ENCODE assay signal across 19 cellular contexts in the genomic region with DNA sequence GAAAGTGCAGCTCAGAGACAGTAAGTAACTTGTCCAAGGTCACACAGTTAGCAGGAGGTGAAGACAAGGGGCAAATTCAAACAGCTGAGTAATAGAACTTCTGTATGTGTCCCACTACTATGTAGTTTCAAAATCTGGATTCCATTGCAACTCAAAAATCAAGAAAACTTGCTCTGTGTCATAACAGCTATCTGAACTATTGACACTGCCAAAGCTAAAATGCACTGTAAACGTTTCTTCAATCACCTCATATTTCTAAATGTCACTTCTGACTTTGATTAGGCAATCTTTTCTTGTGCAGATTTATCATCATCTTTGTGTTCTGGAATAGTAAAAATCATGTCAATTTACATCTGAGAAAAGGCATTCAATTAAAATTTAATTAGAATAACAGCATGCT.
"Had no signal": no experiment of that assay in that cellular context is flagged by ENCODE, and none has a peak within 500 bp of the region (broad histone marks: within the 10 kb centered on the region; RNA-seq: fewer than 3 reads in every experiment).

No MANE protein-coding gene starts in this region.

- H3K4me3 ChIP-seq: neural progenitor cell, ovary, pancreas, prostate gland, psoas muscle, right atrium auricular region, right lobe of liver, sigmoid colon, skin epidermis, smooth muscle cell, spleen had no signal

- H3K27me3 ChIP-seq: neural progenitor cell, neutrophil, ovary, pancreas, right atrium auricular region, right lobe of liver, sigmoid colon, spleen had no signal

- H3K9me3 ChIP-seq: neutrophil, ovary, pancreas, prostate gland, psoas muscle, right atrium auricular region, right lobe of liver, sigmoid colon, spleen had no signal

- H3K27ac ChIP-seq: neural progenitor cell, neutrophil, ovary, pancreas, parathyroid adenoma, prostate gland, psoas muscle, right atrium auricular region, right lobe of liver, sigmoid colon, skin epidermis, spleen had no signal

- H2AFZ ChIP-seq: neural progenitor cell, parathyroid adenoma had no signal

- H3K9ac ChIP-seq: neural progenitor cell, parathyroid adenoma had no signal

- H3K36me3 ChIP-seq: neural progenitor cell, neutrophil, ovary, pancreas, prostate gland, right atrium auricular region, right lobe of liver, sigmoid colon, spleen had no signal

- H3K79me2 ChIP-seq: parathyroid adenoma had no signal

- ATAC-seq: naive thymus-derived CD4-positive, alpha-beta T cell; naive thymus-derived CD8-positive, alpha-beta T cell; natural killer cell; natural killer cell treated with Interleukin-12 subunit alpha and Interleukin-12 subunit beta and Interleukin-15 and Interleukin-18, amount 100 ng/mL, for 72 hours; pancreas; psoas muscle; right cardiac atrium; right lobe of liver; sciatic nerve had no signal

- H3K4me2 ChIP-seq: neural progenitor cell, smooth muscle cell had no signal
